19 cellular contexts compared by ENCODE assay signal in genomic region chr14:21215879-21216251, GRCh38. TPM values are rescaled to one million over a fixed set of nuclear protein-coding genes. Genes with fewer than 3 reads are reported as not detected.
DNase-seq lines count a peak whose midpoint lies in the region; ATAC-seq and TF ChIP-seq lines count a peak whose summit lies in the region.
"Had no signal": no experiment of that assay in that cellular context is flagged by ENCODE, and none has a peak within 500 bp of the region (broad histone marks: within the 10 kb centered on the region; RNA-seq: fewer than 3 reads in every experiment).

No MANE protein-coding gene starts in this region.

- no peaks in the 10 kb centered on the region for H3K27me3 ChIP-seq in H9 (ENCODE audit: insufficient read depth, low read length)
- H3K27me3 ChIP-seq: colonic mucosa, gastrocnemius medialis, uterus had no signal

- H2AFZ ChIP-seq in H9 (ENCODE audit: low read length): no peak overlapping the region

- peak; percentile 46 to 66 for ATAC-seq in naive thymus-derived CD8-positive, alpha-beta T cell
- ATAC-seq in HG02642 (IDR thresholded peaks at IDR 0.05; ENCODE audit: poor library complexity, unreplicated experiment): no peak
- ATAC-seq: gastrocnemius medialis, left ventricle myocardium superior, Panc1, SK-N-SH treated with all-trans-retinoic acid at 6 μM for 48 hours had no signal

- intact Hi-C loops in activated CD4-positive, alpha-beta T cell treated with anti-CD3 and anti-CD28 coated beads, Interleukin-2, amount 10 ng/mL, durations not matched to agents 24 days and 14 days (cut with micrococcal nuclease): loop anchor here (2.0 to 5.0 kb wide), 2 partner anchors 15 to 46 kb away; no protein-coding TSS in a partner anchor

- H3T11ph ChIP-seq in H9 (ENCODE audit: low read length): no peak overlapping the region

- H3K9me3 Mint-ChIP-seq in activated CD4-positive, alpha-beta T cell treated with anti-CD3 and anti-CD28 coated beads, Interleukin-2, amount 10 ng/mL, durations not matched to agents 24 days and 14 days: no peaks in the 10 kb centered on the region
- no peaks in the 10 kb centered on the region for H3K9me3 Mint-ChIP-seq in H9
- H3K9me3 Mint-ChIP-seq in activated naive CD8-positive, alpha-beta T cell treated with anti-CD3 and anti-CD28 coated beads for 36 hours: no peaks in the 10 kb centered on the region
- H3K9me3 Mint-ChIP-seq in naive thymus-derived CD8-positive, alpha-beta T cell: no peaks in the 10 kb centered on the region

- no peak overlapping the region for H3K18ac ChIP-seq in H9 (ENCODE audit: insufficient read length, low read depth, low read length)

- H3K9me3 ChIP-seq in H9 (ENCODE audit: control insufficient read depth, low read depth, low read length): no peaks in the 10 kb centered on the region
- H3K9me3 ChIP-seq: colonic mucosa, gastrocnemius medialis, prostate gland, uterus had no signal

- H3K27ac ChIP-seq in H9 (ENCODE audit: insufficient read length, low read depth, low read length): no peak overlapping the region
- H3K27ac ChIP-seq: colonic mucosa, prostate gland, uterus had no signal

- POLR2A ChIA-PET in naive thymus-derived CD8-positive, alpha-beta T cell (lab: Charles Lee): interaction anchor here (0.7 to 0.9 kb wide), 4 partner anchors 23 to 1815 kb away, joined by 3 to 4 read pairs (median 4); no protein-coding TSS in a partner anchor

- no peak overlapping the region for H4K5ac ChIP-seq in H9 (ENCODE audit: insufficient read length, low read depth, low read length)

- no peak overlapping the region for H3K23ac ChIP-seq in H9 (ENCODE audit: insufficient read length, low read depth, low read length)

- H3K23me2 ChIP-seq in H9 (ENCODE audit: insufficient read length, low read depth, low read length, poor library complexity, severe bottlenecking): no peaks in the 10 kb centered on the region

- no peak overlapping the region for H3K56ac ChIP-seq in H9 (ENCODE audit: insufficient read length, low read depth, low read length)

- peak overlapping the region; percentile 78 for H3K27ac Mint-ChIP-seq in activated CD4-positive, alpha-beta T cell treated with anti-CD3 and anti-CD28 coated beads, Interleukin-2, amount 10 ng/mL, durations not matched to agents 24 days and 14 days
- peak overlapping the region; percentile 33 to 91 (median 39); a peak in 3 of 7 replicates for H3K27ac Mint-ChIP-seq in H9
- peak overlapping the region; percentile 83 for H3K27ac Mint-ChIP-seq in activated naive CD8-positive, alpha-beta T cell treated with anti-CD3 and anti-CD28 coated beads for 36 hours
- H3K27ac Mint-ChIP-seq in naive thymus-derived CD8-positive, alpha-beta T cell: peak overlapping the region; percentile 15 to 92 (median 80)

- peaks cover 6% of the 10 kb centered on the region for H3K79me1 ChIP-seq in H9 (ENCODE audit: insufficient read depth, low read depth, low read length, poor library complexity, severe bottlenecking)

- WGBS in H9 (ENCODE audit: extremely low coverage, insufficient read length, low lambda C conversion rate): no CpG with 5 or more reads among the region's 4 CpGs

- no peaks in the 10 kb centered on the region for H4K20me1 ChIP-seq in H9 (ENCODE audit: control insufficient read depth, insufficient read depth, insufficient read length)

- no peak overlapping the region for H2BK15ac ChIP-seq in H9 (ENCODE audit: low read depth, low read length)

- H3K14ac ChIP-seq in H9 (ENCODE audit: insufficient read depth, low read length): no peak overlapping the region

- no peak overlapping the region for H4K8ac ChIP-seq in H9 (replicated peaks; ENCODE audit: insufficient read length, low read depth, low read length)

- DNase-seq in activated CD4-positive, alpha-beta T cell treated with anti-CD3 and anti-CD28 coated beads, Interleukin-2, amount 10 ng/mL, durations not matched to agents 24 days and 14 days: no peak
- no peak for DNase-seq in activated CD4-positive, alpha-beta T cell treated with anti-CD3 and anti-CD28 coated beads for 48 hours
- DNase-seq in H9 (no peak), NCI-H1436 treated with DMSO at 0.1 percent for 48 hours (lab: John Stamatoyannopoulos, UW) (no peak), A172 (ENCODE audit: low spot score) (no peak)
- no peak for DNase-seq in activated naive CD8-positive, alpha-beta T cell treated with anti-CD3 and anti-CD28 coated beads for 36 hours
- DNase-seq in naive thymus-derived CD8-positive, alpha-beta T cell: no peak
- DNase-seq: activated CD8-positive, alpha-beta memory T cell treated with anti-CD3 and anti-CD28 coated beads, Interleukin-2, amount 50 U/mL, for 4 hours; colonic mucosa; EL; gastrocnemius medialis; IMR-90; left ventricle myocardium superior; NCI-H69; uterus had no signal

- no peak overlapping the region for H3K4ac ChIP-seq in H9 (ENCODE audit: low read depth, low read length)

- H3K4me3 Mint-ChIP-seq in activated CD4-positive, alpha-beta T cell treated with anti-CD3 and anti-CD28 coated beads, Interleukin-2, amount 10 ng/mL, durations not matched to agents 24 days and 14 days: peak overlapping the region; percentile 52
- H3K4me3 Mint-ChIP-seq in H9: no peak overlapping the region
- peak overlapping the region; percentile 43 for H3K4me3 Mint-ChIP-seq in activated naive CD8-positive, alpha-beta T cell treated with anti-CD3 and anti-CD28 coated beads for 36 hours
- H3K4me3 Mint-ChIP-seq in naive thymus-derived CD8-positive, alpha-beta T cell: peak overlapping the region; percentile 12 to 77 (median 66)

- no peak overlapping the region for H3K4me2 ChIP-seq in H9 (ENCODE audit: insufficient read depth, insufficient read length, low read length)

- no peak overlapping the region for H2BK5ac ChIP-seq in H9 (ENCODE audit: insufficient read length, low read length)

- H4K91ac ChIP-seq in H9 (ENCODE audit: insufficient read length, low read depth, low read length): no peak overlapping the region

- no peaks in the 10 kb centered on the region; the same call in 1 of the 2 replicates for H3K4me1 ChIP-seq in H9 (ENCODE audit: insufficient read depth, low read length)
- H3K4me1 ChIP-seq: colonic mucosa, uterus had no signal

- no peak overlapping the region for H3K9ac ChIP-seq in H9 (ENCODE audit: extremely low read depth, insufficient read length, low read length)

- no peak for TF ChIP-seq CTCF in H9 (conservative IDR thresholded peaks at IDR 0.05)

- no peak overlapping the region for H2BK120ac ChIP-seq in H9 (ENCODE audit: low read depth, low read length, poor library complexity, severe bottlenecking)

- H2AK5ac ChIP-seq in H9 (ENCODE audit: insufficient read length, low read length): no peak overlapping the region

- H2BK12ac ChIP-seq in H9 (ENCODE audit: insufficient read length, low read depth, low read length): no peak overlapping the region

- no peak overlapping the region for H2BK20ac ChIP-seq in H9 (ENCODE audit: low read depth, low read length, poor library complexity, severe bottlenecking)

- peaks cover 70% of the 10 kb centered on the region for H3K36me3 Mint-ChIP-seq in activated CD4-positive, alpha-beta T cell treated with anti-CD3 and anti-CD28 coated beads, Interleukin-2, amount 10 ng/mL, durations not matched to agents 24 days and 14 days (ENCODE audit: low read depth)
- H3K36me3 Mint-ChIP-seq in H9 (ENCODE audit: insufficient read depth in 1 of 3, low read depth in 3 of 3): peaks cover 56 to 96% (median 83%) of the 10 kb centered on the region in 3 experiments
- peaks cover 70% of the 10 kb centered on the region for H3K36me3 Mint-ChIP-seq in activated naive CD8-positive, alpha-beta T cell treated with anti-CD3 and anti-CD28 coated beads for 36 hours
- H3K36me3 Mint-ChIP-seq in naive thymus-derived CD8-positive, alpha-beta T cell: peaks cover 4 to 94% (median 18%) of the 10 kb centered on the region in 3 donors

- H3K4me1 Mint-ChIP-seq in activated CD4-positive, alpha-beta T cell treated with anti-CD3 and anti-CD28 coated beads, Interleukin-2, amount 10 ng/mL, durations not matched to agents 24 days and 14 days: peaks cover 44% of the 10 kb centered on the region
- peaks cover 31 to 56% of the 10 kb centered on the region in 2 experiments for H3K4me1 Mint-ChIP-seq in H9
- H3K4me1 Mint-ChIP-seq in activated naive CD8-positive, alpha-beta T cell treated with anti-CD3 and anti-CD28 coated beads for 36 hours: peaks cover 64% of the 10 kb centered on the region
- peaks cover 33 to 72% (median 63%) of the 10 kb centered on the region in 4 donors for H3K4me1 Mint-ChIP-seq in naive thymus-derived CD8-positive, alpha-beta T cell

- H3K27me3 Mint-ChIP-seq in activated CD4-positive, alpha-beta T cell treated with anti-CD3 and anti-CD28 coated beads, Interleukin-2, amount 10 ng/mL, durations not matched to agents 24 days and 14 days: no peaks in the 10 kb centered on the region
- H3K27me3 Mint-ChIP-seq in H9 (ENCODE audit: low read depth): no peaks in the 10 kb centered on the region
- no peaks in the 10 kb centered on the region for H3K27me3 Mint-ChIP-seq in activated naive CD8-positive, alpha-beta T cell treated with anti-CD3 and anti-CD28 coated beads for 36 hours
- no peaks in the 10 kb centered on the region for H3K27me3 Mint-ChIP-seq in naive thymus-derived CD8-positive, alpha-beta T cell

- H3K79me2 ChIP-seq in H9 (ENCODE audit: insufficient read depth, low read length): peaks cover 14% of the 10 kb centered on the region; the same call in 1 of the 2 replicates

RNA-seq across cellular contexts. Expression of gene HNRNPC, which starts 53.4 kb away (rescaled TPM):
- 1,009 and 1,054 TPM in 2 replicates for total RNA-seq in activated CD4-positive, alpha-beta T cell treated with anti-CD3 and anti-CD28 coated beads, Interleukin-2, amount 10 ng/mL, durations not matched to agents 24 days and 14 days
- total RNA-seq in H9 (2021): 1,044 and 1,062 TPM in 2 replicates
- total RNA-seq in activated naive CD8-positive, alpha-beta T cell treated with anti-CD3 and anti-CD28 coated beads for 36 hours: 1,000 to 10,000 TPM; 1,256 to 1,302 TPM
- 100 to 1,000 TPM; 569 to 584 TPM for total RNA-seq in naive thymus-derived CD8-positive, alpha-beta T cell
- 100 to 1,000 TPM; 795 to 893 (median 875) TPM for polyA plus RNA-seq in naive thymus-derived CD8-positive, alpha-beta T cell
- total RNA-seq in A172 (2014; rRNA removed; shearing (Covaris generic)): 856 and 922 TPM in 2 replicates

Comparison
In these comparisons a context has a peak if more than half of its experiments do, and no peak if none do; other contexts are left out.
1. H3K4me3 Mint-ChIP-seq: peak in activated CD4-positive, alpha-beta T cell treated with anti-CD3 and anti-CD28 coated beads, Interleukin-2, amount 10 ng/mL, durations not matched to agents 24 days and 14 days (single experiment), activated naive CD8-positive, alpha-beta T cell treated with anti-CD3 and anti-CD28 coated beads for 36 hours (single experiment) and naive thymus-derived CD8-positive, alpha-beta T cell (10 of 10); none in H9 (0 of 2).
2. Peak in every context shown above with its lines, with median percentiles within 50 percentile points of each other: H3K27ac Mint-ChIP-seq.